Comparison of ENCODE assay signal across 12 cellular contexts in the genomic region with DNA sequence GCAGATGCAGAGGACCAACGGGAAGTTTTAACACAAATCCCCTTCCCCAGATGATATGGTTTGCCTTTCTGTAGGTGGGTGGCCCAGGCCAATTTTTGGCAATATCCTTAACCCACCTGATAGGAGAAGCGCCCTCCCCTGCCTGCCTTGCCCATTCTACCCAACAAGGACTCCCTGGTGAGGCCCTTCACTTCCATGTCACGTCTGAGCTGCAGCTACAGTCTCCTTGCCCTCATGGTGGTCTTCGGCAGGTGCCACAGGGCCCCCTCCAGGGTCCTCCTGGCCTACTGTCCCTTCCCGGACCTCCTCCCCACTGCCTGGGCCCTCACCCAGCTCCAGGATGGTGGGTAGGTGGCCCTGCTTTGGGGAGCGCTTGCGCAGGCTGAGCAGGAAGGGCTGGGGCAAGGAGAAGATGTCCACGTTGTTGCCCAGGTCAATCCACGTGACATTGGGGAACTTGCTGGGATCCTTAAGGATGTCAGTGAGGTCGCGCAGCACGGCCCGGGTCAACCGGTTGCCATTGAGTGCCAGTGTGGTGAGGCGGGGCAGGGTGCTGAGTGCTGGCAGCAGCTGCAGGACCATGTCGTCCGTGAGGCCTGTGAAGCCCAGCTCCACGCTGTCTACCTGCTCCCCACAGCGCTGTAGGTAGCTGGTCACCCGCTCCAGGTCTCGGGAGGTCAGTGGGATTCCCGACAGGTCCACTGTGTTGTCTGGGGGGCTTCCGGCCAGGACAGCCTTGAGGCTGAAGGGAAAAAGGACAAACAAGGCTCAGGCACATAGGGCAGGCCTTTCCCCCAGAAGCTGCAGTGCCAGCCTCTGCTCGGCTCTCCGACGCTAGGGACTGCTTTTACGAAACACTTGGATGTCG. TPM values are rescaled to one million over a fixed set of nuclear protein-coding genes. Genes with fewer than 3 reads are reported as not detected.
A peak's percentile ranks its signal among the peaks of the same experiment; 100 is the strongest.
DNase-seq lines count a peak whose midpoint lies in the region; ATAC-seq and TF ChIP-seq lines count a peak whose summit lies in the region.
"Had no signal": no experiment of that assay in that cellular context is flagged by ENCODE, and none has a peak within 500 bp of the region (broad histone marks: within the 10 kb centered on the region; RNA-seq: fewer than 3 reads in every experiment).

No MANE protein-coding gene starts in this region.

- intact Hi-C loops in adrenal gland (cut with DNase I) (no loop called here), gastrocnemius medialis (cut with DNase I; ENCODE audit: low total_unique reads) (loop anchor here (5.0 kb wide), 1 partner anchor 44 kb away; no protein-coding TSS in a partner anchor)

- TF ChIP-seq POLR2A in adrenal gland (IDR thresholded peaks at IDR 0.05) = no peak
- TF ChIP-seq POLR2A in gastrocnemius medialis (IDR thresholded peaks at IDR 0.05) = no peak

- no peak for TF ChIP-seq CTCF in adrenal gland (IDR thresholded peaks at IDR 0.05)
- TF ChIP-seq CTCF in gastrocnemius medialis (IDR thresholded peaks at IDR 0.05 in 4 of 5, conservative IDR thresholded peaks at IDR 0.05 in 1 of 5) = no peak

- H3K36me3 Mint-ChIP-seq in stimulated activated memory B cell treated with anti-CD40 and anti-IgM and Interleukin-4, amounts not matched to agents 10 μg/mL and 1 μg/mL and 100 μg/mL, for 72 hours = peaks cover 64% of the 10 kb centered on the region

- peak overlapping the region; percentile 37 for H3K27ac Mint-ChIP-seq in stimulated activated memory B cell treated with anti-CD40 and anti-IgM and Interleukin-4, amounts not matched to agents 10 μg/mL and 1 μg/mL and 100 μg/mL, for 72 hours

- H3K4me3 ChIP-seq in adrenal gland (no peak overlapping the region), gastrocnemius medialis (no peak overlapping the region)

- in situ Hi-C loops in gastrocnemius medialis (cut with MboI; ENCODE audit: low sequenced_read_pairs in 4 of 4) = no loop called here

- DNase-seq in activated T-cell treated with anti-CD3 and anti-CD28 coated beads for 24 hours (ENCODE audit: low read depth) (peak; percentile 39), activated T-cell treated with anti-CD3 and anti-CD28 coated beads for 4 hours (no peak), adrenal gland (no peak), gastrocnemius medialis (no peak)
- DNase-seq: NCI-H187, T-helper 9 cell had no signal

- H3K27me3 ChIP-seq in adrenal gland (no peaks in the 10 kb centered on the region), gastrocnemius medialis (no peaks in the 10 kb centered on the region)

- ATAC-seq in stimulated activated memory B cell treated with anti-CD40 and anti-IgM and Interleukin-4, amounts not matched to agents 10 μg/mL and 1 μg/mL and 100 μg/mL, for 72 hours = no peak
- no peak for ATAC-seq in GM19395 (IDR thresholded peaks at IDR 0.05; ENCODE audit: unreplicated experiment)
- ATAC-seq in GM18873 (IDR thresholded peaks at IDR 0.05; ENCODE audit: low FRiP score, unreplicated experiment) = no peak
- ATAC-seq in gastrocnemius medialis = no peak
- ATAC-seq: naive thymus-derived CD4-positive, alpha-beta T cell had no signal

- peaks cover 18 to 68% of the 10 kb centered on the region in 2 donors for H3K4me1 ChIP-seq in adrenal gland (replicated peaks in 1 of 2)
- peaks cover 17 to 23% of the 10 kb centered on the region in 2 donors for H3K4me1 ChIP-seq in gastrocnemius medialis

- peak overlapping the region; percentile 93 for H3K27ac ChIP-seq in KOPT-K1 (ENCODE audit: low read depth, low read length, poor library complexity, severe bottlenecking)
- peak overlapping the region in 3 of 5 donors; percentile 33 to 74 (median 73) for H3K27ac ChIP-seq in adrenal gland
- H3K27ac ChIP-seq in gastrocnemius medialis = no peak overlapping the region

- H3K36me3 ChIP-seq in KOPT-K1 (ENCODE audit: insufficient read depth, low read length) (peaks cover 93% of the 10 kb centered on the region), adrenal gland (replicated peaks in 1 of 2) (peaks cover 0 to 52% of the 10 kb centered on the region in 2 donors), gastrocnemius medialis (peaks cover 0 to 39% of the 10 kb centered on the region in 2 donors)

- H3K4me1 Mint-ChIP-seq in stimulated activated memory B cell treated with anti-CD40 and anti-IgM and Interleukin-4, amounts not matched to agents 10 μg/mL and 1 μg/mL and 100 μg/mL, for 72 hours = peaks cover 43% of the 10 kb centered on the region

- WGBS in adrenal gland, 4 donors = 76 to 84% (median 80%) methylated on average over 18 to 28 of the region's 28 CpGs

- no peaks in the 10 kb centered on the region for H3K9me3 Mint-ChIP-seq in stimulated activated memory B cell treated with anti-CD40 and anti-IgM and Interleukin-4, amounts not matched to agents 10 μg/mL and 1 μg/mL and 100 μg/mL, for 72 hours
- H3K9me3 Mint-ChIP-seq: naive thymus-derived CD4-positive, alpha-beta T cell had no signal

- no peak overlapping the region for H3K4me3 Mint-ChIP-seq in stimulated activated memory B cell treated with anti-CD40 and anti-IgM and Interleukin-4, amounts not matched to agents 10 μg/mL and 1 μg/mL and 100 μg/mL, for 72 hours

- H3K9me3 ChIP-seq in KOPT-K1 (ENCODE audit: insufficient read depth, low read length, poor library complexity, severe bottlenecking) (no peaks in the 10 kb centered on the region), adrenal gland (replicated peaks in 1 of 3) (no peaks in the 10 kb centered on the region), gastrocnemius medialis (no peaks in the 10 kb centered on the region)

- no peaks in the 10 kb centered on the region for H3K27me3 Mint-ChIP-seq in stimulated activated memory B cell treated with anti-CD40 and anti-IgM and Interleukin-4, amounts not matched to agents 10 μg/mL and 1 μg/mL and 100 μg/mL, for 72 hours
- H3K27me3 Mint-ChIP-seq: naive thymus-derived CD4-positive, alpha-beta T cell had no signal

RNA-seq across cellular contexts. Expression of a gene that starts 28.3 kb away (rescaled TPM):
- total RNA-seq in adrenal gland (100 to 1,000 TPM in 1 of 8 donors, 10 to 100 TPM in 7; 34.1 to 110 (median 47.3) TPM), gastrocnemius medialis (1 to 10 TPM; 2.9 to 4.4 (median 3.4) TPM)
- 10 to 100 TPM; 23.3 to 67.3 (median 61.7) TPM for polyA plus RNA-seq in adrenal gland

RNA-seq across cellular contexts. Expression of a gene that starts 48.4 kb away (rescaled TPM):
- 10 to 100 TPM in 7 of 8 donors, 1 to 10 TPM in 1; 7.4 to 49.2 (median 25.5) TPM for total RNA-seq in adrenal gland
- 10 to 100 TPM in 1 of 3 donors, 1 to 10 TPM in 2; 8.6 to 40.1 (median 9.7) TPM for polyA plus RNA-seq in adrenal gland
- under 1 TPM in 2 of 4 donors, not detected in 2; 0.34 to 0.80 TPM for total RNA-seq in gastrocnemius medialis
- total RNA-seq: bronchial epithelial cell had no signal

Comparison
In these comparisons a context has a peak if more than half of its experiments do, and no peak if none do; other contexts are left out.
1. H3K27ac ChIP-seq: peak in KOPT-K1 (single experiment) and adrenal gland (3 of 5); none in gastrocnemius medialis (0 of 4).
2. RNA of a gene that starts 28.3 kb away (total RNA-seq): 34.1 to 110 TPM in adrenal gland; 2.9 to 4.4 TPM in gastrocnemius medialis; every median in the first group is over 4 times any median in the second.
3. RNA of a gene that starts 48.4 kb away (total RNA-seq): 7.4 to 49.2 TPM in adrenal gland; 0.34 to 0.80 TPM in gastrocnemius medialis; every median in the first group is over 4 times any median in the second.